Comparison of ENCODE assay signal across 12 cellular contexts in genomic region chr10:49397036-49397999, GRCh38. TPM values are rescaled to one million over a fixed set of nuclear protein-coding genes. Genes with fewer than 3 reads are reported as not detected.
A peak's percentile ranks its signal among the peaks of the same experiment; 100 is the strongest.
DNase-seq lines count a peak whose midpoint lies in the region; ATAC-seq and TF ChIP-seq lines count a peak whose summit lies in the region.
"Had no signal": no experiment of that assay in that cellular context is flagged by ENCODE, and none has a peak within 500 bp of the region (broad histone marks: within the 10 kb centered on the region; RNA-seq: fewer than 3 reads in every experiment).

No MANE protein-coding gene starts in this region.

- no peak overlapping the region for H3K27ac Mint-ChIP-seq in activated CD8-positive, alpha-beta memory T cell treated with anti-CD3 and anti-CD28 coated beads, Interleukin-2, amount 10 ng/mL, durations not matched to agents 7 days and 5 days

- no peaks in the 10 kb centered on the region for H3K36me3 Mint-ChIP-seq in activated CD8-positive, alpha-beta memory T cell treated with anti-CD3 and anti-CD28 coated beads, Interleukin-2, amount 10 ng/mL, durations not matched to agents 7 days and 5 days

- DNase-seq in activated CD8-positive, alpha-beta memory T cell treated with anti-CD3 and anti-CD28 coated beads, Interleukin-2, amount 10 ng/mL, durations not matched to agents 7 days and 5 days = no peak
- DNase-seq in activated CD8-positive, alpha-beta memory T cell treated with anti-CD3 and anti-CD28 coated beads, Interleukin-2, amount 50 U/mL, for 4 hours = no peak
- DNase-seq in hepatocyte (ENCODE audit: low spot score) = no peak
- DNase-seq in RKO (ENCODE audit: low spot score) = no peak
- no peak for DNase-seq in SIG-M5 treated with dmso at 0.1 percent for 504 hours (lab: John Stamatoyannopoulos, UW; ENCODE audit: unreplicated experiment)
- DNase-seq: effector CD8-positive, alpha-beta T cell; OCI-M1 had no signal

- no peaks in the 10 kb centered on the region for H3K9me2 ChIP-seq in hepatocyte (replicated peaks; ENCODE audit: insufficient read depth)

- H3K27me3 ChIP-seq in HUES64 (ENCODE audit: insufficient read depth, low read length) (peaks cover 99% of the 10 kb centered on the region), hepatocyte (peaks cover 99% of the 10 kb centered on the region), skeletal muscle satellite cell (ENCODE audit: control insufficient read depth, insufficient read depth, low read length) (peaks cover 96% of the 10 kb centered on the region)

- no peaks in the 10 kb centered on the region for H3K79me2 ChIP-seq in hepatocyte

- H3K9me3 ChIP-seq in HUES64 (ENCODE audit: insufficient read depth, low read depth, low read length) (no peaks in the 10 kb centered on the region), hepatocyte (ENCODE audit: low read depth) (no peaks in the 10 kb centered on the region), skeletal muscle satellite cell (replicated peaks; ENCODE audit: low read length) (no peaks in the 10 kb centered on the region)

- ATAC-seq in activated CD8-positive, alpha-beta memory T cell treated with anti-CD3 and anti-CD28 coated beads, Interleukin-2, amount 10 ng/mL, durations not matched to agents 7 days and 5 days = peak; percentile 22
- ATAC-seq in GM21737 (IDR thresholded peaks at IDR 0.05; ENCODE audit: unreplicated experiment) = no peak

- H3K36me3 ChIP-seq in HUES64 (ENCODE audit: insufficient read depth, low read length) = no peaks in the 10 kb centered on the region
- H3K36me3 ChIP-seq in hepatocyte (replicated peaks; ENCODE audit: insufficient read depth, low read depth) = no peaks in the 10 kb centered on the region
- H3K36me3 ChIP-seq in skeletal muscle satellite cell (ENCODE audit: insufficient read depth, low read length) = no peaks in the 10 kb centered on the region

- peaks cover 81% of the 10 kb centered on the region for H3K27me3 Mint-ChIP-seq in activated CD8-positive, alpha-beta memory T cell treated with anti-CD3 and anti-CD28 coated beads, Interleukin-2, amount 10 ng/mL, durations not matched to agents 7 days and 5 days

- H3K4me3 ChIP-seq in HUES64 (ENCODE audit: low read length) = peak overlapping the region; percentile 48
- H3K4me3 ChIP-seq in hepatocyte = no peak overlapping the region
- H3K4me3 ChIP-seq in skeletal muscle satellite cell (ENCODE audit: low read length) = peak overlapping the region; percentile 38

- H3K9ac ChIP-seq in HUES64 (ENCODE audit: low read depth, low read length) (no peak overlapping the region), skeletal muscle satellite cell (ENCODE audit: low read depth, low read length) (no peak overlapping the region)

- 2% methylated on average over 60 of the region's 61 CpGs for WGBS in HUES64
- WGBS in hepatocyte (ENCODE audit: low lambda C conversion rate, missing lambda C conversion rate) = 4% methylated on average over 60 of the region's 61 CpGs

- no peak overlapping the region for H2AFZ ChIP-seq in hepatocyte

- no peak overlapping the region for H3K27ac ChIP-seq in HUES64 (ENCODE audit: low read depth, low read length)
- no peak overlapping the region for H3K27ac ChIP-seq in hepatocyte

- no peaks in the 10 kb centered on the region for H4K20me1 ChIP-seq in hepatocyte (ENCODE audit: insufficient read depth, poor library complexity, severe bottlenecking)

- peaks cover 16% of the 10 kb centered on the region for H3K4me1 Mint-ChIP-seq in activated CD8-positive, alpha-beta memory T cell treated with anti-CD3 and anti-CD28 coated beads, Interleukin-2, amount 10 ng/mL, durations not matched to agents 7 days and 5 days

- H3K4me1 ChIP-seq in HUES64 (ENCODE audit: insufficient read depth, low read length) (peaks cover 9% of the 10 kb centered on the region), hepatocyte (ENCODE audit: insufficient read depth) (no peaks in the 10 kb centered on the region), skeletal muscle satellite cell (ENCODE audit: control insufficient read depth, insufficient read depth, low read length) (peaks cover 5% of the 10 kb centered on the region)

- H3K9me3 Mint-ChIP-seq in activated CD8-positive, alpha-beta memory T cell treated with anti-CD3 and anti-CD28 coated beads, Interleukin-2, amount 10 ng/mL, durations not matched to agents 7 days and 5 days (ENCODE audit: low read depth) = no peaks in the 10 kb centered on the region

- no peak overlapping the region for H3K4me3 Mint-ChIP-seq in activated CD8-positive, alpha-beta memory T cell treated with anti-CD3 and anti-CD28 coated beads, Interleukin-2, amount 10 ng/mL, durations not matched to agents 7 days and 5 days

- peak overlapping the region; percentile 98 for H3K4me2 ChIP-seq in hepatocyte
- peak overlapping the region; percentile 79 for H3K4me2 ChIP-seq in skeletal muscle satellite cell (ENCODE audit: low read length)

- no peak for TF ChIP-seq CTCF in hepatocyte (IDR thresholded peaks at IDR 0.05; ENCODE audit: poor library complexity)

- CTCF ChIA-PET in activated CD8-positive, alpha-beta memory T cell treated with anti-CD3 and anti-CD28 coated beads, Interleukin-2, amount 10 ng/mL, durations not matched to agents 7 days and 5 days (lab: Charles Lee) = interaction anchor here (3.0 kb wide), 1 partner anchor 11 kb away, joined by 12 read pairs; no protein-coding TSS in a partner anchor

RNA-seq across cellular contexts. Expression of gene DRGX, which starts 1.4 kb away (rescaled TPM):
- not detected for total RNA-seq in activated CD8-positive, alpha-beta memory T cell treated with anti-CD3 and anti-CD28 coated beads, Interleukin-2, amount 10 ng/mL, durations not matched to agents 7 days and 5 days
- polyA plus RNA-seq in HUES64 (2013, experiment 1 of 2) = not detected
- not detected for polyA plus RNA-seq in HUES64 (2013, experiment 2 of 2)
- total RNA-seq in hepatocyte = not detected in 2 replicates
- not detected in 2 replicates for polyA plus RNA-seq in hepatocyte
- not detected in 2 replicates for total RNA-seq in skeletal muscle satellite cell (2012; rRNA removed)
- total RNA-seq: activated CD8-positive, alpha-beta memory T cell treated with anti-CD3 and anti-CD28 coated beads for 36 hours; lung microvascular endothelial cell had no signal
